Comparison of ENCODE assay signal across 1 cellular context in genomic region chr5:57494104-57495098, GRCh38.
TF ChIP-seq lines count a peak whose summit lies in the region.

No MANE protein-coding gene starts in this region.

TF ChIP-seq in IMR-90, 13 proteins besides CTCF, POLR2A, EP300 and RAD21 (continued from another document):
- TF ChIP-seq BHLHE40 (IDR thresholded peaks at IDR 0.05; ENCODE audit: low read depth, low read length) (no peak), RFX5 (IDR thresholded peaks at IDR 0.05; ENCODE audit: low read depth, low read length) (no peak), CHD1 (IDR thresholded peaks at IDR 0.05; ENCODE audit: low read depth, low read length) (no peak)
